In the genomic region with DNA sequence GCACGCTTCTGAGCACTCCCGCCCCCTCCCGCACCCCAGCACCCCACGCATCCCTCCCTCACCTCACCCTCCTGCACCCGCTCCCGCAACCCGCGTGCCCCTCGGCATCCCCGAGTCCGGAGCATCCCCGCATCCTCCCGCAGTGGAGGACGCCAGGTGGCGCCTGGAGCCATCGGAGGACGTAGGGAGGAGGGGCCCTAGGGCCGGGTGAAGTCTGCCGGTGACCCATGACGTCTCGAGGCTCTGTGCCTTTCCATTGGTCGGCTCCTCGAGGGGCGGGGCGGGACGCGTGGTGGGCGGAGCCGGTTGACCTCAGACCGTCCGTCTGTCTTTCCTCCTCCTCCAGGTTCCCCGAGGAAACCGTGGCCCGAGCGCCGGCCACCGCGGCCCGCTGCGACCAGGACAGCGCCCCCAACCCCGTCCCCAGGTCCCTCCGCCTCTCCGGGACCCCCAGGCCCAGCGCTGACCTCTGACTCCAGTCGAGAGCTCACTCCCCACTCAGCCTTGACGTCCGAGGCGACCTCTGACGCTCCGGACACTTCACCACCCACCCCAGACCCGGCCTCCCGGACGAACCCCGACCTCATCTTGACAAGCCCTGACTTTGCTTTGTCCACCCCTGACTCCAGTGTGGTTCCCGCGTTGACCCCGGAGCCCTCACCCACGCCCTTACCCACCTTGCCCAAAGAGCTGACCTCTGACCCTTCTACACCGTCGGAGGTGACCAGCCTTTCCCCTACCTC, we compare ENCODE assay signal across 8 cellular contexts. TPM values are rescaled to one million over a fixed set of nuclear protein-coding genes. Genes with fewer than 3 reads are reported as not detected.
A peak's percentile ranks its signal among the peaks of the same experiment; 100 is the strongest.
DNase-seq lines count a peak whose midpoint lies in the region; ATAC-seq and TF ChIP-seq lines count a peak whose summit lies in the region.

No MANE protein-coding gene starts in this region.

- H3K36me3 Mint-ChIP-seq in activated naive CD8-positive, alpha-beta T cell treated with anti-CD3 and anti-CD28 coated beads, Interleukin-2, amount 50 U/mL, for 24 hours (ENCODE audit: low read depth), result no peaks in the 10 kb centered on the region

- intact Hi-C loops in cardiac septum (cut with DNase I), result loop anchor here (1.0 to 5.0 kb wide), 4 partner anchors 65 to 115 kb away; a partner anchor contains a TSS

- H3K4me3 ChIP-seq in SU-DHL-6 (ENCODE audit: insufficient read depth, low read length, poor library complexity, severe bottlenecking) (peak overlapping the region; percentile 51), upper lobe of left lung (peak overlapping the region; percentile 26 to 59 (median 52))

- H3K36me3 ChIP-seq in SU-DHL-6 (ENCODE audit: low read length) (no peaks in the 10 kb centered on the region), upper lobe of left lung (no peaks in the 10 kb centered on the region)

- no peak overlapping the region for H3K27ac ChIP-seq in SU-DHL-6 (ENCODE audit: low read depth, low read length)
- H3K27ac ChIP-seq in upper lobe of left lung, result peak overlapping the region; percentile 67 to 96 (median 84)

- ATAC-seq in HG02763 (IDR thresholded peaks at IDR 0.05; ENCODE audit: unreplicated experiment) (peak; percentile 98), upper lobe of left lung (ENCODE audit: low FRiP score in 2 of 2) (peak; percentile 98 to 99)
- peak; percentile 100 for ATAC-seq in activated naive CD8-positive, alpha-beta T cell treated with anti-CD3 and anti-CD28 coated beads, Interleukin-2, amount 50 U/mL, for 24 hours

- WGBS in upper lobe of left lung, 2 donors, result 8 to 17% methylated on average over 29 to 52 of the region's 61 CpGs

- H3K27me3 ChIP-seq in SU-DHL-6 (ENCODE audit: low read length) (no peaks in the 10 kb centered on the region), upper lobe of left lung (no peaks in the 10 kb centered on the region)

- H3K4me1 Mint-ChIP-seq in activated naive CD8-positive, alpha-beta T cell treated with anti-CD3 and anti-CD28 coated beads, Interleukin-2, amount 50 U/mL, for 24 hours, result peaks cover 2% of the 10 kb centered on the region

- TF ChIP-seq EP300 in upper lobe of left lung (IDR thresholded peaks at IDR 0.05), result no peak

- peak overlapping the region; percentile 59 for H3K27ac Mint-ChIP-seq in activated naive CD8-positive, alpha-beta T cell treated with anti-CD3 and anti-CD28 coated beads, Interleukin-2, amount 50 U/mL, for 24 hours

- H2AFZ ChIP-seq in SU-DHL-6 (ENCODE audit: low read depth, low read length, severe bottlenecking), result peak overlapping the region; percentile 88

- TF ChIP-seq CTCF in GM12873 (IDR thresholded peaks at IDR 0.05; ENCODE audit: insufficient read depth, low read depth, low read length, missing control alignments) (peak; percentile 88), SU-DHL-6 (IDR thresholded peaks at IDR 0.05; ENCODE audit: insufficient read depth, low read length, poor library complexity, severe bottlenecking) (peak; percentile 82), upper lobe of left lung (IDR thresholded peaks at IDR 0.05) (peak; percentile 79 to 98 (median 96))

- peaks cover 4 to 9% (median 6%) of the 10 kb centered on the region in 4 donors for H3K4me1 ChIP-seq in upper lobe of left lung

- DNase-seq in NCI-H1417 (lab: John Stamatoyannopoulos, UW) (peak; percentile 83 to 91 (median 91)), cardiac septum (ENCODE audit: low spot score) (peak; percentile 98), pons (ENCODE audit: low spot score) (peak; percentile 93), upper lobe of left lung (peak; percentile 88 to 98)
- DNase-seq in activated naive CD8-positive, alpha-beta T cell treated with anti-CD3 and anti-CD28 coated beads, Interleukin-2, amount 50 U/mL, for 24 hours, result peak; percentile 93

- H3K9ac ChIP-seq in SU-DHL-6 (ENCODE audit: low read length), result peak overlapping the region; percentile 50; the same call in 1 of the 2 replicates

- H3K9me3 ChIP-seq in SU-DHL-6 (ENCODE audit: insufficient read depth, low read length), result no peaks in the 10 kb centered on the region
- no peaks in the 10 kb centered on the region for H3K9me3 ChIP-seq in upper lobe of left lung

- TF ChIP-seq POLR2A in upper lobe of left lung (IDR thresholded peaks at IDR 0.05), result peak in 1 of 4 donors; percentile 75

- peak overlapping the region; percentile 73 for H3K4me2 ChIP-seq in SU-DHL-6 (ENCODE audit: low read depth, low read length, poor library complexity, severe bottlenecking)

- H3K27me3 Mint-ChIP-seq in activated naive CD8-positive, alpha-beta T cell treated with anti-CD3 and anti-CD28 coated beads, Interleukin-2, amount 50 U/mL, for 24 hours, result peaks cover 2% of the 10 kb centered on the region

- peak overlapping the region; percentile 63 for H3K4me3 Mint-ChIP-seq in activated naive CD8-positive, alpha-beta T cell treated with anti-CD3 and anti-CD28 coated beads, Interleukin-2, amount 50 U/mL, for 24 hours

- H3K9me2 ChIP-seq in SU-DHL-6 (replicated peaks; ENCODE audit: insufficient read depth, low read length), result no peaks in the 10 kb centered on the region

- no peaks in the 10 kb centered on the region for H3F3A ChIP-seq in SU-DHL-6 (ENCODE audit: insufficient read depth)

- no peaks in the 10 kb centered on the region for H4K20me1 ChIP-seq in SU-DHL-6 (ENCODE audit: low read depth, low read length)

- no peaks in the 10 kb centered on the region for H3K79me2 ChIP-seq in SU-DHL-6 (ENCODE audit: insufficient read depth, low read length)

- H3K9me3 Mint-ChIP-seq in activated naive CD8-positive, alpha-beta T cell treated with anti-CD3 and anti-CD28 coated beads, Interleukin-2, amount 50 U/mL, for 24 hours, result no peaks in the 10 kb centered on the region

RNA-seq across cellular contexts. Expression of a gene that starts 19.9 kb away (rescaled TPM):
- total RNA-seq in cardiac septum (2.0 TPM), upper lobe of left lung (not detected)

RNA-seq across cellular contexts. Expression of a gene that starts 28.3 kb away (rescaled TPM):
- 6.7 TPM for total RNA-seq in cardiac septum
- 1 to 10 TPM in 1 of 6 donors, under 1 TPM in 2, not detected in 3; 0.30 to 1.6 (median 0.94) TPM for total RNA-seq in upper lobe of left lung

RNA-seq across cellular contexts. Expression of a gene that starts 28.8 kb away (rescaled TPM):
- total RNA-seq in cardiac septum (7.7 TPM), upper lobe of left lung (10 to 100 TPM in 1 of 6 donors, 1 to 10 TPM in 4, under 1 TPM in 1; 0.39 to 10.1 (median 6.7) TPM)

RNA-seq across cellular contexts. Expression of a gene that starts 32.1 kb away (rescaled TPM):
- 6.0 TPM for total RNA-seq in cardiac septum
- total RNA-seq in upper lobe of left lung, result 10 to 100 TPM; 13.1 to 19.2 (median 16.3) TPM

RNA-seq across cellular contexts. Expression of a gene that starts 40.6 kb away (rescaled TPM):
- total RNA-seq in cardiac septum (3.4 TPM), upper lobe of left lung (10 to 100 TPM in 5 of 6 donors, 1 to 10 TPM in 1; 9.9 to 32.1 (median 12.4) TPM)
